Comparison of ENCODE assay signal across 8 cellular contexts in the genomic region with DNA sequence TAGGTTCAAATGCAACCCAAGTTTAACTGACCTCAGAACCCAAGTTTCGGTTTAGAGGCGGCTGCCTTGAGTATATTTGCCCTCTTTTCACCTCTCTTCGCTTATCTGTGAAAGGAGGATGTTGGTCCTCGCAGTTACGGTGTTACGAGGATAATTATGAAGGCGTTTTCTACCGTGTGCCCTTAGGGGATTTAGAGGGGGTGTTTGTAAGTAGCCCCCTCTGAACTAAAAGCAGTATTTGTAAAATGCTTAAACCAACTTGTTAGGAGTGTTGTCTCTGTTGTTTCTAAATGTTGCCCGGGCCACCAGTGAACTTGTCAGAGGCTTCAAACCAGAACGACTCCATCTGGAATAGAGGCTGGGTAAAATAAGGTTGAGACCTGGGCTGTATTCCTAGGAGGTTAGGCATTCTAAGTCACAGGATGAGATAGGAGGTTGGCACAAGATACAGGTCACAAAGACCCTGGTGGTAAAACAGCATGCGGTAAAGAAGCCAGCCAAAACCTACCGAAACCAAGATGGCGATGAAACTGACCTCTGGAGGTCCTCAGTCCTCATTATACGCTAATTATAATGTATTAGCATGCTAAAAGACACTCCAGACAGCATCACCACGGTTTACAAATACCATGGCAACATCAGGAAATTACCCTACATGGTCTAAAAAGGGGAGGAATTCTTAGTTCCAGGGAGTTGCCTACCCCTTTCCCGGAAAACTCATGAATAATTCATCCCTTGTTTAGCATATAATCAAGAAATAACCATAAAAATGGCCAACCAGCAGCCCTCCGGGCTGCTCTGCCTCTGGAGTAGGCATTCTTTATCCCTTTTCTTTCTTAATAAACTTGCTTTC. TPM values are rescaled to one million over a fixed set of nuclear protein-coding genes. Genes with fewer than 3 reads are reported as not detected.
A peak's percentile ranks its signal among the peaks of the same experiment; 100 is the strongest.
DNase-seq lines count a peak whose midpoint lies in the region; ATAC-seq and TF ChIP-seq lines count a peak whose summit lies in the region.

No MANE protein-coding gene starts in this region.

- no peak for ATAC-seq in stimulated activated naive CD8-positive, alpha-beta T cell treated with anti-CD3 and anti-CD28 coated beads, Interleukin-15, Interleukin-2, amounts not matched to agents 100 U/mL and 50 U/mL, for 24 hours
- ATAC-seq in left ventricle myocardium superior (peak; percentile 4), HG02981 (IDR thresholded peaks at IDR 0.05; ENCODE audit: unreplicated experiment) (no peak)

- intact Hi-C loops in left ventricle myocardium superior (cut with micrococcal nuclease): no loop called here

- peaks cover 21% of the 10 kb centered on the region for H3K4me1 Mint-ChIP-seq in stimulated activated naive CD8-positive, alpha-beta T cell treated with anti-CD3 and anti-CD28 coated beads, Interleukin-15, Interleukin-2, amounts not matched to agents 100 ng/mL and 50 ng/mL, for 24 hours (ENCODE audit: low read depth)
- H3K4me1 Mint-ChIP-seq in T-helper 2 cell treated with Interferon-gamma antibody and Interleukin-4, amounts not matched to agents 5 μg/mL and 100 μg/mL, for 36 hours (ENCODE audit: low read depth): peaks cover 27% of the 10 kb centered on the region

- TF ChIP-seq CTCF in GM13976 (IDR thresholded peaks at IDR 0.05; ENCODE audit: borderline replicate concordance, control extremely low read depth, extremely low read depth, insufficient read depth, missing control alignments): no peak

- peak overlapping the region; percentile 51 to 80 (median 65) for H3K4me3 ChIP-seq in skin epidermis

- no peak for DNase-seq in stimulated activated naive CD8-positive, alpha-beta T cell treated with anti-CD3 and anti-CD28 coated beads, Interleukin-15, Interleukin-2, amounts not matched to agents 100 U/mL and 50 U/mL, for 24 hours
- no peak for DNase-seq in T-helper 2 cell treated with Interferon-gamma antibody and Interleukin-4, amounts not matched to agents 5 μg/mL and 100 μg/mL, for 36 hours (ENCODE audit: low spot score)
- DNase-seq in left ventricle myocardium superior (no peak), GM13976 (ENCODE audit: low spot score) (no peak), retina (no peak)

- peaks cover 4% of the 10 kb centered on the region for H3K27me3 Mint-ChIP-seq in stimulated activated naive CD8-positive, alpha-beta T cell treated with anti-CD3 and anti-CD28 coated beads, Interleukin-15, Interleukin-2, amounts not matched to agents 100 ng/mL and 50 ng/mL, for 24 hours
- peaks cover 10% of the 10 kb centered on the region for H3K27me3 Mint-ChIP-seq in T-helper 2 cell treated with Interferon-gamma antibody and Interleukin-4, amounts not matched to agents 5 μg/mL and 100 μg/mL, for 36 hours (ENCODE audit: low read depth)

- H3K36me3 Mint-ChIP-seq in stimulated activated naive CD8-positive, alpha-beta T cell treated with anti-CD3 and anti-CD28 coated beads, Interleukin-15, Interleukin-2, amounts not matched to agents 100 ng/mL and 50 ng/mL, for 24 hours (ENCODE audit: low read depth): no peaks in the 10 kb centered on the region
- peaks cover 12% of the 10 kb centered on the region for H3K36me3 Mint-ChIP-seq in T-helper 2 cell treated with Interferon-gamma antibody and Interleukin-4, amounts not matched to agents 5 μg/mL and 100 μg/mL, for 36 hours (ENCODE audit: low read depth)

- peak overlapping the region; percentile 71 for H3K27ac Mint-ChIP-seq in stimulated activated naive CD8-positive, alpha-beta T cell treated with anti-CD3 and anti-CD28 coated beads, Interleukin-15, Interleukin-2, amounts not matched to agents 100 ng/mL and 50 ng/mL, for 24 hours
- peak overlapping the region; percentile 86 for H3K27ac Mint-ChIP-seq in T-helper 2 cell treated with Interferon-gamma antibody and Interleukin-4, amounts not matched to agents 5 μg/mL and 100 μg/mL, for 36 hours

- no peaks in the 10 kb centered on the region for H3K9me3 Mint-ChIP-seq in stimulated activated naive CD8-positive, alpha-beta T cell treated with anti-CD3 and anti-CD28 coated beads, Interleukin-15, Interleukin-2, amounts not matched to agents 100 ng/mL and 50 ng/mL, for 24 hours
- H3K9me3 Mint-ChIP-seq in T-helper 2 cell treated with Interferon-gamma antibody and Interleukin-4, amounts not matched to agents 5 μg/mL and 100 μg/mL, for 36 hours: no peaks in the 10 kb centered on the region

- peak overlapping the region; percentile 91 for H3K4me3 Mint-ChIP-seq in stimulated activated naive CD8-positive, alpha-beta T cell treated with anti-CD3 and anti-CD28 coated beads, Interleukin-15, Interleukin-2, amounts not matched to agents 100 ng/mL and 50 ng/mL, for 24 hours
- H3K4me3 Mint-ChIP-seq in T-helper 2 cell treated with Interferon-gamma antibody and Interleukin-4, amounts not matched to agents 5 μg/mL and 100 μg/mL, for 36 hours: peak overlapping the region; percentile 100

- peak overlapping the region in 19 of 21 experiments; percentile 70 to 93 (median 81) for H3K27ac ChIP-seq in skin epidermis

- in situ Hi-C loops in GM13976 (cut with MboI; ENCODE audit: low sequenced_read_pairs, unreplicated experiment): loop anchor here (10.0 kb wide), 1 partner anchor 251 kb away; the partner anchor contains the start of gene GPR61

RNA-seq across cellular contexts. Expression of gene PSRC1, which starts 1.0 kb away (rescaled TPM):
- 0.74 TPM for total RNA-seq in left ventricle myocardium superior

RNA-seq across cellular contexts. Expression of gene MYBPHL, which starts 22.8 kb away (rescaled TPM):
- total RNA-seq in left ventricle myocardium superior: 0.35 TPM

RNA-seq across cellular contexts. Expression of gene CELSR2, which starts 34.6 kb away (rescaled TPM):
- 9.8 TPM for total RNA-seq in left ventricle myocardium superior
